14 cellular contexts compared by ENCODE assay signal in genomic region chr1:145893306-145894055, GRCh38. TPM values are rescaled to one million over a fixed set of nuclear protein-coding genes. Genes with fewer than 3 reads are reported as not detected.
A peak's percentile ranks its signal among the peaks of the same experiment; 100 is the strongest.
DNase-seq lines count a peak whose midpoint lies in the region; TF ChIP-seq lines count a peak whose summit lies in the region.
"Had no signal": no experiment of that assay in that cellular context is flagged by ENCODE, and none has a peak within 500 bp of the region (broad histone marks: within the 10 kb centered on the region; RNA-seq: fewer than 3 reads in every experiment).

No MANE protein-coding gene starts in this region.

- H3K4me3 ChIP-seq in right atrium auricular region: no peak overlapping the region
- H3K4me3 ChIP-seq in muscle layer of duodenum (ENCODE audit: low read depth in 1 of 2, low read length in 2 of 2): no peak overlapping the region
- no peak overlapping the region for H3K4me3 ChIP-seq in vagina
- H3K4me3 ChIP-seq: neural progenitor cell, smooth muscle cell had no signal

- peak overlapping the region; percentile 82 to 87 for H3K27ac ChIP-seq in right atrium auricular region
- H3K27ac ChIP-seq in muscle layer of duodenum (ENCODE audit: low read length): peak overlapping the region; percentile 81
- H3K27ac ChIP-seq in vagina: peak overlapping the region; percentile 96
- H3K27ac ChIP-seq: HL-60, neural progenitor cell had no signal

- no peaks in the 10 kb centered on the region for H3K9me3 ChIP-seq in right atrium auricular region
- no peaks in the 10 kb centered on the region for H3K9me3 ChIP-seq in muscle layer of duodenum (ENCODE audit: control insufficient read depth in 1 of 2, low read length in 2 of 2)
- H3K9me3 ChIP-seq in vagina: no peaks in the 10 kb centered on the region

- no peaks in the 10 kb centered on the region for H3K36me3 ChIP-seq in right atrium auricular region
- peaks cover 0 to 4% of the 10 kb centered on the region in 2 donors for H3K36me3 ChIP-seq in muscle layer of duodenum (ENCODE audit: control insufficient read depth in 1 of 2, insufficient read depth in 2 of 2, low read length in 2 of 2)
- H3K36me3 ChIP-seq in vagina: no peaks in the 10 kb centered on the region
- H3K36me3 ChIP-seq: brain microvascular endothelial cell, neural progenitor cell had no signal

- no peak for DNase-seq in right atrium auricular region (ENCODE audit: low spot score)
- no peak for DNase-seq in cardiac septum (ENCODE audit: low spot score)
- DNase-seq in vagina (ENCODE audit: extremely low spot score in 2 of 2): peak in 1 of 2 donors; percentile 80
- no peak for DNase-seq in GM03348 (ENCODE audit: low spot score)
- DNase-seq in T-helper 2 cell: no peak
- DNase-seq: activated CD4-positive, alpha-beta memory T cell treated with anti-CD3 and anti-CD28 coated beads for 36 hours; brain microvascular endothelial cell; hippocampal formation; NCI-H187 had no signal

- intact Hi-C loops in cardiac septum (cut with DNase I): loop anchor here (2.0 kb wide), 2 partner anchors 67 to 117 kb away; no protein-coding TSS in a partner anchor
- intact Hi-C loops in vagina (cut with DNase I): no loop called here

- TF ChIP-seq CTCF in right atrium auricular region (IDR thresholded peaks at IDR 0.05) (no peak), vagina (IDR thresholded peaks at IDR 0.05) (no peak)

- TF ChIP-seq POLR2A in vagina (IDR thresholded peaks at IDR 0.05): no peak

- H3K27me3 ChIP-seq in right atrium auricular region (no peaks in the 10 kb centered on the region), muscle layer of duodenum (ENCODE audit: low read depth, low read length) (no peaks in the 10 kb centered on the region), vagina (no peaks in the 10 kb centered on the region)
- H3K27me3 ChIP-seq: brain microvascular endothelial cell, neural progenitor cell had no signal

- H3K4me1 ChIP-seq in right atrium auricular region (peaks cover 0 to 27% of the 10 kb centered on the region in 2 donors), muscle layer of duodenum (ENCODE audit: control insufficient read depth in 1 of 2, insufficient read depth in 2 of 2, low read length in 2 of 2) (peaks cover 8 to 17% of the 10 kb centered on the region in 2 donors), vagina (peaks cover 31% of the 10 kb centered on the region)

RNA-seq across cellular contexts. Expression of gene ANKRD35, which starts 7.8 kb away (rescaled TPM):
- total RNA-seq in right atrium auricular region (1 to 10 TPM; 1.8 to 2.4 TPM), cardiac septum (0.73 TPM), vagina (17.9 TPM)
- total RNA-seq: A673 had no signal

RNA-seq across cellular contexts. Expression of gene ITGA10, which starts 16.4 kb away (rescaled TPM):
- 10 to 100 TPM in 1 of 2 donors, 1 to 10 TPM in 1; 5.4 to 21.6 TPM for total RNA-seq in right atrium auricular region
- total RNA-seq in cardiac septum: 3.8 TPM
- 6.1 TPM for total RNA-seq in vagina

RNA-seq across cellular contexts. Expression of gene PEX11B, which starts 25.0 kb away (rescaled TPM):
- total RNA-seq in right atrium auricular region: 10 to 100 TPM; 20.1 to 21.2 TPM
- total RNA-seq in cardiac septum: 17.4 TPM
- total RNA-seq in vagina: 23.6 TPM

RNA-seq across cellular contexts. Expression of gene RBM8A, which starts 33.8 kb away (rescaled TPM):
- total RNA-seq in right atrium auricular region (10 to 100 TPM; 75.2 to 91.1 TPM), cardiac septum (74.2 TPM), vagina (93.3 TPM)

RNA-seq across cellular contexts. Expression of gene PIAS3, which starts 34.6 kb away (rescaled TPM):
- 10 to 100 TPM; 11.4 to 18.0 TPM for total RNA-seq in right atrium auricular region
- total RNA-seq in cardiac septum: 19.7 TPM
- 40.5 TPM for total RNA-seq in vagina
